1 cellular context compared by ENCODE assay signal in the genomic region with DNA sequence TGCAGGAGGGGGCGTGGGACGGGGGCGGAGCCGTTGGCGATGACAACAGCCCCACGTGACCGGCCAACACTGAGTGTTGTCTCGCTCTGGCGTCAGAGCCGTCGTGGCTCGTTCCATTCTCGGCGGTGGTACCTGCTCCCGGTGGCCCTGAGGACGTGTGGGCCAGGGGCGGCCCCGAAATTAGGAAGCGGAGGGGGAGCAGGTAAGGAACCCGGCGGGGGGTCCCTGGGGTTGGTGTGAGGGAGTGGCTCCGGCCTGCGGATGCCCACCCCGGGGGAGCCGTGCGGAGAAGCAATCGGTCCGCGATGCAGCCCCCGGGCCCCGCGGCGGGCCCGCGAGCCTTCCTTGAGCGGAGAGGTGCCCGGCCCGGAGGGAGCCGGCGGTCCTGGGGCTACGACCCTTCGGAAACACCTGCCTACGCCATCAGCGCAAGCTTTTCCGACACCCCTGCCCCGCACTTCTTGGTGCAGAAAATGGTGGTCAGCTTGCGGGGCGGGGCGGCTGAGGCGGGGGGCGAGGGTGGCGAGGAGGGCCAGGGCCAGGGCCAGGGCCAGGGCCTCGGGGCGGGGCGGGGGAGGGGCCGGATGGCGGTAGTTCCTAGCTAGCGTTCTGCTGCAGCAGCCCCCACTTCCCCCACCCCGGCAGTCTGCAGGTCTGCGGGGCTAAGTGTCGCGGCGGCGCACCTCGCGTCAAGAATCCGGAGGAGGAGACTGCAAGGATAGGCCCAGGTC.
A peak's percentile ranks its signal among the peaks of the same experiment; 100 is the strongest.
TF ChIP-seq lines count a peak whose summit lies in the region.

A gene with protein sequence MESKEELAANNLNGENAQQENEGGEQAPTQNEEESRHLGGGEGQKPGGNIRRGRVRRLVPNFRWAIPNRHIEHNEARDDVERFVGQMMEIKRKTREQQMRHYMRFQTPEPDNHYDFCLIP (plus strand): TSS at position 72 of the 731 bp plus-strand sequence. CDS start 1,046 bp downstream, outside the sequence.

TF ChIP-seq in K562, 482 proteins besides CTCF, POLR2A, EP300 and RAD21 (continued from another document and continues in another):
- TF ChIP-seq ZNF232 (CRISPR knock-in tag; IDR thresholded peaks at IDR 0.05) (no peak), FOXK2 (conservative IDR thresholded peaks at IDR 0.05 in 1 of 2, IDR thresholded peaks at IDR 0.05 in 1 of 2; ENCODE audit: low read depth in 2 of 2) (peak; percentile 91 to 96), RAD51 (IDR thresholded peaks at IDR 0.05; ENCODE audit: borderline replicate concordance, low read depth) (peak; percentile 92), ZNF57 (CRISPR knock-in tag; IDR thresholded peaks at IDR 0.05) (no peak), ZNF707 (CRISPR knock-in tag; conservative IDR thresholded peaks at IDR 0.05) (no peak), TBL1XR1 (IDR thresholded peaks at IDR 0.05; ENCODE audit: low read length in 2 of 2) (no peak), ETV5 (CRISPR knock-in tag; IDR thresholded peaks at IDR 0.05; ENCODE audit: low read depth) (no peak), RBBP5 (IDR thresholded peaks at IDR 0.05; ENCODE audit: borderline replicate concordance, insufficient read depth, low read length, poor library complexity, severe bottlenecking) (peak; percentile 33), ZNF165 (CRISPR knock-in tag; IDR thresholded peaks at IDR 0.05; ENCODE audit: borderline replicate concordance) (no peak), ZC3H11A (IDR thresholded peaks at IDR 0.05; ENCODE audit: low read depth, low read length) (no peak), SNRNP70 (optimal IDR thresholded peaks at IDR 0.05; ENCODE audit: low read depth, low read length) (no peak), HDGF (IDR thresholded peaks at IDR 0.05) (no peak), GTF2F1 (IDR thresholded peaks at IDR 0.05; ENCODE audit: low read depth, low read length) (0 out of 2 replicates have a peak, but pooled peaks have one; percentile 44), RBFOX2 (IDR thresholded peaks at IDR 0.05; ENCODE audit: low read depth, low read length) (peak; percentile 95), ZNF431 (CRISPR knock-in tag; IDR thresholded peaks at IDR 0.05) (0 out of 2 replicates have a peak, but pooled peaks have one; percentile 38), NCOA2 (IDR thresholded peaks at IDR 0.05; ENCODE audit: partially characterized antibody in 2 of 2) (no peak), SPI1 (IDR thresholded peaks at IDR 0.05; ENCODE audit: borderline replicate concordance, low read depth, low read length) (no peak), CXXC5 (CRISPR knock-in tag; IDR thresholded peaks at IDR 0.05) (peak; percentile 33; the same call in 1 of the 2 replicates), PTTG1 (tag; IDR thresholded peaks at IDR 0.05; ENCODE audit: low read depth) (no peak), SMAD1 (IDR thresholded peaks at IDR 0.05; ENCODE audit: low read depth, low read length, partially characterized antibody) (no peak), PHB2 (IDR thresholded peaks at IDR 0.05; ENCODE audit: low read depth) (no peak), ZNF699 (CRISPR knock-in tag; IDR thresholded peaks at IDR 0.05; ENCODE audit: insufficient replicate concordance) (no peak), CCAR2 (IDR thresholded peaks at IDR 0.05; ENCODE audit: low read depth, low read length) (no peak), RFX1 (IDR thresholded peaks at IDR 0.05) (no peak), ZNF584 (CRISPR knock-in tag; IDR thresholded peaks at IDR 0.05; ENCODE audit: low read depth) (no peak), CBX5 (IDR thresholded peaks at IDR 0.05; ENCODE audit: borderline replicate concordance, low read depth) (no peak), KLF16 (IDR thresholded peaks at IDR 0.05) (no peak), SUPT5H (IDR thresholded peaks at IDR 0.05) (peak; percentile 81), ARHGAP35 (IDR thresholded peaks at IDR 0.05; ENCODE audit: partially characterized antibody) (no peak), PCBP2 (IDR thresholded peaks at IDR 0.05; ENCODE audit: low read depth, low read length, poor library complexity, severe bottlenecking) (no peak), CTBP1 (IDR thresholded peaks at IDR 0.05; ENCODE audit: borderline replicate concordance) (peak; percentile 35; the same call in 1 of the 2 replicates), SIN3B (IDR thresholded peaks at IDR 0.05; ENCODE audit: low read depth) (no peak), SRSF1 (IDR thresholded peaks at IDR 0.05; ENCODE audit: low read depth, low read length) (no peak), STAG1 (CRISPR knock-in tag; IDR thresholded peaks at IDR 0.05; ENCODE audit: borderline replicate concordance) (no peak), CREBBP (IDR thresholded peaks at IDR 0.05; ENCODE audit: low read depth, low read length) (no peak), MYC (IDR thresholded peaks at IDR 0.05; ENCODE audit: low read depth, low read length) (peak; percentile 72; the same call in 1 of the 2 replicates), MYC (CRISPR knock-in tag; IDR thresholded peaks at IDR 0.05; ENCODE audit: borderline replicate concordance, low read depth) (no peak), CBX3 (IDR thresholded peaks at IDR 0.05; ENCODE audit: borderline replicate concordance in 1 of 2, low read length in 2 of 2) (no peak), ZSCAN29 (IDR thresholded peaks at IDR 0.05) (no peak), HMGN3 (IDR thresholded peaks at IDR 0.05; ENCODE audit: borderline replicate concordance, extremely low read depth, insufficient read length, low read depth, low read length) (no peak), POLR2G (IDR thresholded peaks at IDR 0.05; ENCODE audit: low read depth, low read length) (peak; percentile 93)
- TF ChIP-seq, protein P1, sequence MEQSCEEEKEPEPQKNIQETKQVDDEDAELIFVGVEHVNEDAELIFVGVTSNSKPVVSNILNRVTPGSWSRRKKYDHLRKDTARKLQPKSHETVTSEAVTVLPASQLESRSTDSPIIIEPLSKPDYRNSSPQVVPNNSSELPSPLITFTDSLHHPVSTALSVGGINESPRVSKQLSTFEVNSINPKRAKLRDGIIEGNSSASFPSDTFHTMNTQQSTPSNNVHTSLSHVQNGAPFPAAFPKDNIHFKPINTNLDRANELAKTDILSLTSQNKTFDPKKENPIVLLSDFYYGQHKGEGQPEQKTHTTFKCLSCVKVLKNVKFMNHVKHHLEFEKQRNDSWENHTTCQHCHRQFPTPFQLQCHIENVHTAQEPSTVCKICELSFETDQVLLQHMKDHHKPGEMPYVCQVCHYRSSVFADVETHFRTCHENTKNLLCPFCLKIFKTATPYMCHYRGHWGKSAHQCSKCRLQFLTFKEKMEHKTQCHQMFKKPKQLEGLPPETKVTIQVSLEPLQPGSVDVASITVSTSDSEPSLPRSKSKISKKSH (CRISPR knock-in tag; IDR thresholded peaks at IDR 0.05) = no peak
- TF ChIP-seq, protein P2, sequence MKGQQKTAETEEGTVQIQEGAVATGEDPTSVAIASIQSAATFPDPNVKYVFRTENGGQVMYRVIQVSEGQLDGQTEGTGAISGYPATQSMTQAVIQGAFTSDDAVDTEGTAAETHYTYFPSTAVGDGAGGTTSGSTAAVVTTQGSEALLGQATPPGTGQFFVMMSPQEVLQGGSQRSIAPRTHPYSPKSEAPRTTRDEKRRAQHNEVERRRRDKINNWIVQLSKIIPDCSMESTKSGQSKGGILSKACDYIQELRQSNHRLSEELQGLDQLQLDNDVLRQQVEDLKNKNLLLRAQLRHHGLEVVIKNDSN (CRISPR knock-in tag; IDR thresholded peaks at IDR 0.05) = peak; percentile 97
- TF ChIP-seq, protein P3, sequence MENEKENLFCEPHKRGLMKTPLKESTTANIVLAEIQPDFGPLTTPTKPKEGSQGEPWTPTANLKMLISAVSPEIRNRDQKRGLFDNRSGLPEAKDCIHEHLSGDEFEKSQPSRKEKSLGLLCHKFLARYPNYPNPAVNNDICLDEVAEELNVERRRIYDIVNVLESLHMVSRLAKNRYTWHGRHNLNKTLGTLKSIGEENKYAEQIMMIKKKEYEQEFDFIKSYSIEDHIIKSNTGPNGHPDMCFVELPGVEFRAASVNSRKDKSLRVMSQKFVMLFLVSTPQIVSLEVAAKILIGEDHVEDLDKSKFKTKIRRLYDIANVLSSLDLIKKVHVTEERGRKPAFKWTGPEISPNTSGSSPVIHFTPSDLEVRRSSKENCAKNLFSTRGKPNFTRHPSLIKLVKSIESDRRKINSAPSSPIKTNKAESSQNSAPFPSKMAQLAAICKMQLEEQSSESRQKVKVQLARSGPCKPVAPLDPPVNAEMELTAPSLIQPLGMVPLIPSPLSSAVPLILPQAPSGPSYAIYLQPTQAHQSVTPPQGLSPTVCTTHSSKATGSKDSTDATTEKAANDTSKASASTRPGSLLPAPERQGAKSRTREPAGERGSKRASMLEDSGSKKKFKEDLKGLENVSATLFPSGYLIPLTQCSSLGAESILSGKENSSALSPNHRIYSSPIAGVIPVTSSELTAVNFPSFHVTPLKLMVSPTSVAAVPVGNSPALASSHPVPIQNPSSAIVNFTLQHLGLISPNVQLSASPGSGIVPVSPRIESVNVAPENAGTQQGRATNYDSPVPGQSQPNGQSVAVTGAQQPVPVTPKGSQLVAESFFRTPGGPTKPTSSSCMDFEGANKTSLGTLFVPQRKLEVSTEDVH (IDR thresholded peaks at IDR 0.05; ENCODE audit: low read depth, partially characterized antibody) = no peak
- TF ChIP-seq, protein P4, sequence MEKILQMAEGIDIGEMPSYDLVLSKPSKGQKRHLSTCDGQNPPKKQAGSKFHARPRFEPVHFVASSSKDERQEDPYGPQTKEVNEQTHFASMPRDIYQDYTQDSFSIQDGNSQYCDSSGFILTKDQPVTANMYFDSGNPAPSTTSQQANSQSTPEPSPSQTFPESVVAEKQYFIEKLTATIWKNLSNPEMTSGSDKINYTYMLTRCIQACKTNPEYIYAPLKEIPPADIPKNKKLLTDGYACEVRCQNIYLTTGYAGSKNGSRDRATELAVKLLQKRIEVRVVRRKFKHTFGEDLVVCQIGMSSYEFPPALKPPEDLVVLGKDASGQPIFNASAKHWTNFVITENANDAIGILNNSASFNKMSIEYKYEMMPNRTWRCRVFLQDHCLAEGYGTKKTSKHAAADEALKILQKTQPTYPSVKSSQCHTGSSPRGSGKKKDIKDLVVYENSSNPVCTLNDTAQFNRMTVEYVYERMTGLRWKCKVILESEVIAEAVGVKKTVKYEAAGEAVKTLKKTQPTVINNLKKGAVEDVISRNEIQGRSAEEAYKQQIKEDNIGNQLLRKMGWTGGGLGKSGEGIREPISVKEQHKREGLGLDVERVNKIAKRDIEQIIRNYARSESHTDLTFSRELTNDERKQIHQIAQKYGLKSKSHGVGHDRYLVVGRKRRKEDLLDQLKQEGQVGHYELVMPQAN (IDR thresholded peaks at IDR 0.05; ENCODE audit: borderline replicate concordance) = peak; percentile 33; the same call in 1 of the 2 replicates
- TF ChIP-seq, protein P5, sequence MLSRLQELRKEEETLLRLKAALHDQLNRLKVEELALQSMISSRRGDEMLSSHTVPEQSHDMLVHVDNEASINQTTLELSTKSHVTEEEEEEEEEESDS (CRISPR knock-in tag; IDR thresholded peaks at IDR 0.05) = no peak
- TF ChIP-seq, protein P6, sequence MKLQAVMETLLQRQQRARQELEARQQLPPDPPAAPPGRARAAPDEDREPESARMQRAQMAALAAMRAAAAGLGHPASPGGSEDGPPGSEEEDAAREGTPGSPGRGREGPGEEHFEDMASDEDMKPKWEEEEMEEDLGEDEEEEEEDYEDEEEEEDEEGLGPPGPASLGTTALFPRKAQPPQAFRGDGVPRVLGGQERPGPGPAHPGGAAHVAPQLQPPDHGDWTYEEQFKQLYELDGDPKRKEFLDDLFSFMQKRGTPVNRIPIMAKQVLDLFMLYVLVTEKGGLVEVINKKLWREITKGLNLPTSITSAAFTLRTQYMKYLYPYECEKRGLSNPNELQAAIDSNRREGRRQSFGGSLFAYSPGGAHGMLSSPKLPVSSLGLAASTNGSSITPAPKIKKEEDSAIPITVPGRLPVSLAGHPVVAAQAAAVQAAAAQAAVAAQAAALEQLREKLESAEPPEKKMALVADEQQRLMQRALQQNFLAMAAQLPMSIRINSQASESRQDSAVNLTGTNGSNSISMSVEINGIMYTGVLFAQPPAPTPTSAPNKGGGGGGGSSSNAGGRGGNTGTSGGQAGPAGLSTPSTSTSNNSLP (IDR thresholded peaks at IDR 0.05; ENCODE audit: borderline replicate concordance, low read depth, low read length) = no peak
- TF ChIP-seq, protein P7, sequence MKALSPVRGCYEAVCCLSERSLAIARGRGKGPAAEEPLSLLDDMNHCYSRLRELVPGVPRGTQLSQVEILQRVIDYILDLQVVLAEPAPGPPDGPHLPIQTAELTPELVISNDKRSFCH (CRISPR knock-in tag; IDR thresholded peaks at IDR 0.05) = no peak
- TF ChIP-seq, protein P7 (tag; IDR thresholded peaks at IDR 0.05) = no peak
- TF ChIP-seq, protein P8, sequence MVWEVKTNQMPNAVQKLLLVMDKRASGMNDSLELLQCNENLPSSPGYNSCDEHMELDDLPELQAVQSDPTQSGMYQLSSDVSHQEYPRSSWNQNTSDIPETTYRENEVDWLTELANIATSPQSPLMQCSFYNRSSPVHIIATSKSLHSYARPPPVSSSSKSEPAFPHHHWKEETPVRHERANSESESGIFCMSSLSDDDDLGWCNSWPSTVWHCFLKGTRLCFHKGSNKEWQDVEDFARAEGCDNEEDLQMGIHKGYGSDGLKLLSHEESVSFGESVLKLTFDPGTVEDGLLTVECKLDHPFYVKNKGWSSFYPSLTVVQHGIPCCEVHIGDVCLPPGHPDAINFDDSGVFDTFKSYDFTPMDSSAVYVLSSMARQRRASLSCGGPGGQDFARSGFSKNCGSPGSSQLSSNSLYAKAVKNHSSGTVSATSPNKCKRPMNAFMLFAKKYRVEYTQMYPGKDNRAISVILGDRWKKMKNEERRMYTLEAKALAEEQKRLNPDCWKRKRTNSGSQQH (CRISPR knock-in tag; IDR thresholded peaks at IDR 0.05) = no peak
- TF ChIP-seq, protein P9, sequence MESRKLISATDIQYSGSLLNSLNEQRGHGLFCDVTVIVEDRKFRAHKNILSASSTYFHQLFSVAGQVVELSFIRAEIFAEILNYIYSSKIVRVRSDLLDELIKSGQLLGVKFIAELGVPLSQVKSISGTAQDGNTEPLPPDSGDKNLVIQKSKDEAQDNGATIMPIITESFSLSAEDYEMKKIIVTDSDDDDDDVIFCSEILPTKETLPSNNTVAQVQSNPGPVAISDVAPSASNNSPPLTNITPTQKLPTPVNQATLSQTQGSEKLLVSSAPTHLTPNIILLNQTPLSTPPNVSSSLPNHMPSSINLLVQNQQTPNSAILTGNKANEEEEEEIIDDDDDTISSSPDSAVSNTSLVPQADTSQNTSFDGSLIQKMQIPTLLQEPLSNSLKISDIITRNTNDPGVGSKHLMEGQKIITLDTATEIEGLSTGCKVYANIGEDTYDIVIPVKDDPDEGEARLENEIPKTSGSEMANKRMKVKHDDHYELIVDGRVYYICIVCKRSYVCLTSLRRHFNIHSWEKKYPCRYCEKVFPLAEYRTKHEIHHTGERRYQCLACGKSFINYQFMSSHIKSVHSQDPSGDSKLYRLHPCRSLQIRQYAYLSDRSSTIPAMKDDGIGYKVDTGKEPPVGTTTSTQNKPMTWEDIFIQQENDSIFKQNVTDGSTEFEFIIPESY (CRISPR knock-in tag; IDR thresholded peaks at IDR 0.05) = no peak
- TF ChIP-seq, protein P10, sequence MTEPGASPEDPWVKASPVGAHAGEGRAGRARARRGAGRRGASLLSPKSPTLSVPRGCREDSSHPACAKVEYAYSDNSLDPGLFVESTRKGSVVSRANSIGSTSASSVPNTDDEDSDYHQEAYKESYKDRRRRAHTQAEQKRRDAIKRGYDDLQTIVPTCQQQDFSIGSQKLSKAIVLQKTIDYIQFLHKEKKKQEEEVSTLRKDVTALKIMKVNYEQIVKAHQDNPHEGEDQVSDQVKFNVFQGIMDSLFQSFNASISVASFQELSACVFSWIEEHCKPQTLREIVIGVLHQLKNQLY (CRISPR knock-in tag; conservative IDR thresholded peaks at IDR 0.05) = no peak
